19 cellular contexts compared by ENCODE assay signal in the genomic region with DNA sequence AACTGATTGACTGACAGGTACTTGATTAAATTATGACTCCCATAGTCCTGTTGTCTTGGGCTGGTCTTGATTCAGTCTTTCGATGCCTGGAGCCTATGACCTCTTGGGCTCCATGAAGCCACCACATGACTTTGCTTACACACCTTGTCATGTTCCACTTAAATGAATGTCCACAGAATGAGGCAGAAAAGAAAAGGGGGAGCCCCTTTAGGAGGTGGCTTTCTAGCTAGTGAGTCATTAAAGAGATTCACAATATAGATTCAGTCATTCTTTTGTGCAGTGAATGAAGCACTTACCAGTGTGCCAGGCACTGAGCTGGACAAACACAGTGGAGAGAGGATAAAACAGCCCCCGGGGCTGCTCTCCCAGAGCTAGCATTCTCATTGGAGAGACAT. TPM values are rescaled to one million over a fixed set of nuclear protein-coding genes. Genes with fewer than 3 reads are reported as not detected.
DNase-seq lines count a peak whose midpoint lies in the region; ATAC-seq and TF ChIP-seq lines count a peak whose summit lies in the region.
"Had no signal": no experiment of that assay in that cellular context is flagged by ENCODE, and none has a peak within 500 bp of the region (broad histone marks: within the 10 kb centered on the region; RNA-seq: fewer than 3 reads in every experiment).

No MANE protein-coding gene starts in this region.

- intact Hi-C loops in colonic mucosa (cut with DNase I): no loop called here

- H3K4me1 Mint-ChIP-seq in activated T-cell treated with anti-CD3 and anti-CD28 coated beads, Interleukin-2, amount 50 U/mL, for 4 hours (ENCODE audit: low read depth): peaks cover 31% of the 10 kb centered on the region
- H3K4me1 Mint-ChIP-seq in T-helper 17 cell: peaks cover 47% of the 10 kb centered on the region
- H3K4me1 Mint-ChIP-seq in stimulated activated effector memory CD8-positive, alpha-beta T cell treated with anti-CD3 and anti-CD28 coated beads, Interleukin-12 subunit alpha, Interleukin-12 subunit beta, amount 100 ng/mL, for 72 hours: peaks cover 18% of the 10 kb centered on the region

- peaks cover 19% of the 10 kb centered on the region for H3K4me1 ChIP-seq in colonic mucosa
- H3K4me1 ChIP-seq: testis had no signal

- peak overlapping the region; percentile 42 for H3K4me3 Mint-ChIP-seq in activated T-cell treated with anti-CD3 and anti-CD28 coated beads, Interleukin-2, amount 50 U/mL, for 4 hours
- peak overlapping the region; percentile 81 for H3K4me3 Mint-ChIP-seq in T-helper 17 cell
- no peak overlapping the region for H3K4me3 Mint-ChIP-seq in stimulated activated effector memory CD8-positive, alpha-beta T cell treated with anti-CD3 and anti-CD28 coated beads, Interleukin-12 subunit alpha, Interleukin-12 subunit beta, amount 100 ng/mL, for 72 hours

- no peaks in the 10 kb centered on the region for H3K9me3 ChIP-seq in T-helper 17 cell (ENCODE audit: control insufficient read depth, low read length, poor library complexity, severe bottlenecking)
- no peaks in the 10 kb centered on the region for H3K9me3 ChIP-seq in colonic mucosa
- H3K9me3 ChIP-seq: esophagus squamous epithelium, prostate gland, testis had no signal

- TF ChIP-seq CTCF in colonic mucosa (IDR thresholded peaks at IDR 0.05): no peak

- DNase-seq in activated T-cell treated with anti-CD3 and anti-CD28 coated beads, Interleukin-2, amount 50 U/mL, for 4 hours: no peak
- DNase-seq in activated T-cell treated with anti-CD3 and anti-CD28 coated beads, Interleukin-2, amount 50 U/mL, for 1 hour: no peak
- DNase-seq in T-helper 17 cell: no peak
- DNase-seq in colonic mucosa: no peak
- DNase-seq in stimulated activated effector memory CD8-positive, alpha-beta T cell treated with anti-CD3 and anti-CD28 coated beads, Interleukin-12 subunit alpha, Interleukin-12 subunit beta, amount 100 ng/mL, for 72 hours (ENCODE audit: low spot score in 2 of 2): no peak
- DNase-seq in NCI-H2196 (lab: John Stamatoyannopoulos, UW; ENCODE audit: unreplicated experiment): no peak
- DNase-seq: ACHN; activated CD8-positive, alpha-beta memory T cell treated with anti-CD3 and anti-CD28 coated beads, Interleukin-2, amount 50 U/mL, for 4 hours; dorsolateral prefrontal cortex; esophagus squamous epithelium; HCEC 1CT; NCI-H2107; NCI-H526 treated with DMSO at 0.1 percent for 48 hours; SHP77; testis had no signal

- peak overlapping the region in 1 of 2 donors; percentile 7 for H3K9ac ChIP-seq in colonic mucosa (ENCODE audit: low read depth in 2 of 2, low read length in 2 of 2)

- no peaks in the 10 kb centered on the region for H3K27me3 Mint-ChIP-seq in activated T-cell treated with anti-CD3 and anti-CD28 coated beads, Interleukin-2, amount 50 U/mL, for 4 hours (ENCODE audit: low read depth)
- H3K27me3 Mint-ChIP-seq in T-helper 17 cell: no peaks in the 10 kb centered on the region

- peak; percentile 93 to 94 for ATAC-seq in activated T-cell treated with anti-CD3 and anti-CD28 coated beads, Interleukin-2, amount 50 U/mL, for 4 hours
- ATAC-seq in T-helper 17 cell (peak; percentile 29), GM21447 (IDR thresholded peaks at IDR 0.05; ENCODE audit: unreplicated experiment) (no peak), HG03175 (IDR thresholded peaks at IDR 0.05; ENCODE audit: unreplicated experiment) (no peak)
- ATAC-seq in stimulated activated effector memory CD8-positive, alpha-beta T cell treated with anti-CD3 and anti-CD28 coated beads, Interleukin-12 subunit alpha, Interleukin-12 subunit beta, amount 100 ng/mL, for 72 hours: peak; percentile 93
- ATAC-seq: HepG2 had no signal

- peak overlapping the region; percentile 95 for H3K27ac Mint-ChIP-seq in T-helper 17 cell
- peak overlapping the region; percentile 74 for H3K27ac Mint-ChIP-seq in stimulated activated effector memory CD8-positive, alpha-beta T cell treated with anti-CD3 and anti-CD28 coated beads, Interleukin-12 subunit alpha, Interleukin-12 subunit beta, amount 100 ng/mL, for 72 hours

- H3K4me3 ChIP-seq in colonic mucosa: no peak overlapping the region
- H3K4me3 ChIP-seq: dorsolateral prefrontal cortex, esophagus squamous epithelium, prostate gland, testis had no signal

- no peaks in the 10 kb centered on the region for H3K9me3 Mint-ChIP-seq in activated T-cell treated with anti-CD3 and anti-CD28 coated beads, Interleukin-2, amount 50 U/mL, for 4 hours
- no peaks in the 10 kb centered on the region for H3K9me3 Mint-ChIP-seq in stimulated activated effector memory CD8-positive, alpha-beta T cell treated with anti-CD3 and anti-CD28 coated beads, Interleukin-12 subunit alpha, Interleukin-12 subunit beta, amount 100 ng/mL, for 72 hours

- H3K27me3 ChIP-seq in colonic mucosa: no peaks in the 10 kb centered on the region
- H3K27me3 ChIP-seq: dorsolateral prefrontal cortex, esophagus squamous epithelium, testis had no signal

- H3K27ac ChIP-seq in colonic mucosa: peak overlapping the region; percentile 35
- H3K27ac ChIP-seq: testis had no signal

- peaks cover 12% of the 10 kb centered on the region for H3K36me3 Mint-ChIP-seq in activated T-cell treated with anti-CD3 and anti-CD28 coated beads, Interleukin-2, amount 50 U/mL, for 4 hours (ENCODE audit: insufficient read depth)
- H3K36me3 Mint-ChIP-seq in T-helper 17 cell (ENCODE audit: low read depth): peaks cover 12% of the 10 kb centered on the region
- no peaks in the 10 kb centered on the region for H3K36me3 Mint-ChIP-seq in stimulated activated effector memory CD8-positive, alpha-beta T cell treated with anti-CD3 and anti-CD28 coated beads, Interleukin-12 subunit alpha, Interleukin-12 subunit beta, amount 100 ng/mL, for 72 hours

- no peaks in the 10 kb centered on the region for H3K36me3 ChIP-seq in colonic mucosa
- H3K36me3 ChIP-seq: esophagus squamous epithelium, prostate gland had no signal

RNA-seq across cellular contexts. Expression of a gene that starts 17.1 kb away (rescaled TPM):
- total RNA-seq in activated T-cell treated with anti-CD3 and anti-CD28 coated beads, Interleukin-2, amount 50 U/mL, for 4 hours: 1 to 10 TPM; 2.2 to 4.7 (median 4.6) TPM
- total RNA-seq in T-helper 17 cell (10 to 100 TPM; 33.4 to 72.9 TPM), colonic mucosa (10 to 100 TPM; 74.2 to 98.0 TPM)

Comparison
In these comparisons a context has a peak if more than half of its experiments do, and no peak if none do; other contexts are left out.
1. ATAC-seq: peak in activated T-cell treated with anti-CD3 and anti-CD28 coated beads, Interleukin-2, amount 50 U/mL, for 4 hours (2 of 2), T-helper 17 cell (single experiment) and stimulated activated effector memory CD8-positive, alpha-beta T cell treated with anti-CD3 and anti-CD28 coated beads, Interleukin-12 subunit alpha, Interleukin-12 subunit beta, amount 100 ng/mL, for 72 hours (single experiment); none in GM21447 (single experiment) and HG03175 (single experiment).
2. RNA of a gene that starts 17.1 kb away (total RNA-seq): 74.2 to 98.0 TPM in colonic mucosa and 33.4 to 72.9 TPM in T-helper 17 cell; 2.2 to 4.7 TPM in activated T-cell treated with anti-CD3 and anti-CD28 coated beads, Interleukin-2, amount 50 U/mL, for 4 hours; every median in the first group is over 4 times any median in the second.